In the genomic region with DNA sequence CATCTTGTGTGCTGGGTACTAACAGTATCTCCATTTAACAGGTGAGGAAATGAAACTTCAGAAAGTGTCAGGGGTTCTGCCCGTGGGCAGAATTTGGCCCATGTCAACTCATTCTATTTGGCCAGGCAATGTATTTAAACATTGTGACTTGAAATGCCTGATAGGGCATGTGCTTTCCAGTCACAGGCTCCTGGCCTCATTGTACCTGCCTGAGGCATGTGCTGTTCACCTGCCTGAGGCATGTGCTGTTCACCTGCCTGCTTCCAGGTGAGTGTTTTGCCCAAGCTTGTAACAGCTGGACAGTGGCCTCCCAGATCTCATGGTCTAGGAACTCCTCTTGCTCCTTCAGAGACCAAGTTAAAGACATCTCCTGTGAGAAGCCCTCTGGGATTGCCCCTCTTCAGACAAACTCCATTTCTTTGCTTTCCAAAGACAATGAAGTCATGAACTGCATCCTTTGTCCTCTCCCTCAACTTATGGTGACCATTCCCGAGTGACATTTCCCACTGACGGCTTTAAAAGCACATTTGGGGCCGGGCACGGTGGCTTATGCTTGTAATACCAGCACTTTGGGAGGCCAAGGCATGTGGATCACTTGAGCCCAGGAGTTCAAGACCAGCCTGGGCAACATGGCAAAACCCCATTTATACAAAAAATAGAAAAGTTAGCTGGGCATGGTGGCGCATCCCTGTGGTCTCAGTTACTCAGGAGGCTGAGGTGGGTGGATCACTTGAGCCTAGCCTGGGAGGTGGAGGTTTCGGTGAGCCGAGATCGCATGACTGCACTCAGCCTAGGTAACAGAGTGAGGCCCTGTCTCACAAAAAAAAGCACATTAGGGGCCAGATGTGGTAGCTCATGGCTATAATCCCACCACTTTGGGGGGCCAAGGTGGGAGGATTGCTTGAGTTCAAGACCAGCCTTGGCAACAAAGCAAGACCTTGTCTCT, we compare ENCODE assay signal across 1 cellular context.
TF ChIP-seq lines count a peak whose summit lies in the region.

No MANE protein-coding gene starts in this region.

TF ChIP-seq in WTC11, 78 proteins besides CTCF, POLR2A, EP300 and RAD21 (continued from another document):
- TF ChIP-seq, protein P1, sequence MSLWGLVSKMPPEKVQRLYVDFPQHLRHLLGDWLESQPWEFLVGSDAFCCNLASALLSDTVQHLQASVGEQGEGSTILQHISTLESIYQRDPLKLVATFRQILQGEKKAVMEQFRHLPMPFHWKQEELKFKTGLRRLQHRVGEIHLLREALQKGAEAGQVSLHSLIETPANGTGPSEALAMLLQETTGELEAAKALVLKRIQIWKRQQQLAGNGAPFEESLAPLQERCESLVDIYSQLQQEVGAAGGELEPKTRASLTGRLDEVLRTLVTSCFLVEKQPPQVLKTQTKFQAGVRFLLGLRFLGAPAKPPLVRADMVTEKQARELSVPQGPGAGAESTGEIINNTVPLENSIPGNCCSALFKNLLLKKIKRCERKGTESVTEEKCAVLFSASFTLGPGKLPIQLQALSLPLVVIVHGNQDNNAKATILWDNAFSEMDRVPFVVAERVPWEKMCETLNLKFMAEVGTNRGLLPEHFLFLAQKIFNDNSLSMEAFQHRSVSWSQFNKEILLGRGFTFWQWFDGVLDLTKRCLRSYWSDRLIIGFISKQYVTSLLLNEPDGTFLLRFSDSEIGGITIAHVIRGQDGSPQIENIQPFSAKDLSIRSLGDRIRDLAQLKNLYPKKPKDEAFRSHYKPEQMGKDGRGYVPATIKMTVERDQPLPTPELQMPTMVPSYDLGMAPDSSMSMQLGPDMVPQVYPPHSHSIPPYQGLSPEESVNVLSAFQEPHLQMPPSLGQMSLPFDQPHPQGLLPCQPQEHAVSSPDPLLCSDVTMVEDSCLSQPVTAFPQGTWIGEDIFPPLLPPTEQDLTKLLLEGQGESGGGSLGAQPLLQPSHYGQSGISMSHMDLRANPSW (CRISPR knock-in tag; conservative IDR thresholded peaks at IDR 0.05; ENCODE audit: low read depth): no peak
